Comparison of ENCODE assay signal across 8 cellular contexts in the genomic region with DNA sequence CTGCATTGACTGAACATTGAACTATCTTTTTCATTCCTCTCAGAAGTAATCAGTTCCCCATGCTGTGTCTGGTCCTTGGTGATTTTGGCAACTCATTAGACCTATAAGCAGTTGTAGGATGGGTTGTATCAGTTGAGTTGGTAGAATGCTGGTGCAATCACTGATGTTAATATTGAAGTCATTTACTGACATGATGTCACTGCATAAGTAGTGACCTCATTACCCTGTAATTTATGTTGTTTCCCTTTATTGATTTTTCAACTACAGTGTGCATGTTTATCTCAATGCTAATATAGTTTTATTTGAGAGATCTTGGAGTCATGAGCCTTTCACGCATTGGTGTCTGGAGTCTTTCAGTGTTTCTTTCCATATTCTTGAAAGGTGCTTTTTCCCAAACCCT.
"Had no signal": no experiment of that assay in that cellular context is flagged by ENCODE, and none has a peak within 500 bp of the region (broad histone marks: within the 10 kb centered on the region; RNA-seq: fewer than 3 reads in every experiment).

No MANE protein-coding gene starts in this region.

- H3K4me3 ChIP-seq: K562 had no signal

- H3K4me1 Mint-ChIP-seq: IgD-negative memory B cell had no signal

- H3K4me3 Mint-ChIP-seq: IgD-negative memory B cell had no signal

- H3K4me2 ChIP-seq: KMS-11 had no signal

- H3K27ac ChIP-seq: HL-60, KMS-11 had no signal

- H3K27me3 Mint-ChIP-seq: IgD-negative memory B cell had no signal

- FAIRE-seq: HTR-8/SVneo, K562 had no signal

- ATAC-seq: K562 had no signal

- DNase-seq: IMR-90, KBM-7, KG1 had no signal

- H3K27ac Mint-ChIP-seq: IgD-negative memory B cell had no signal

- H3K9ac ChIP-seq: KMS-11 had no signal
